13 cellular contexts compared by ENCODE assay signal in genomic region chr4:76055005-76055404, GRCh38. TPM values are rescaled to one million over a fixed set of nuclear protein-coding genes. Genes with fewer than 3 reads are reported as not detected.
DNase-seq lines count a peak whose midpoint lies in the region; ATAC-seq and TF ChIP-seq lines count a peak whose summit lies in the region.
"Had no signal": no experiment of that assay in that cellular context is flagged by ENCODE, and none has a peak within 500 bp of the region (broad histone marks: within the 10 kb centered on the region; RNA-seq: fewer than 3 reads in every experiment).

No MANE protein-coding gene starts in this region.

- TF ChIP-seq CTCF in GM20000 (IDR thresholded peaks at IDR 0.05; ENCODE audit: extremely low read depth, missing control alignments) = no peak

- no peaks in the 10 kb centered on the region for H3K9me3 Mint-ChIP-seq in activated naive CD8-positive, alpha-beta T cell treated with anti-CD3 and anti-CD28 coated beads, Interleukin-2, amount 10 ng/mL, durations not matched to agents 7 days and 5 days
- no peaks in the 10 kb centered on the region for H3K9me3 Mint-ChIP-seq in naive thymus-derived CD8-positive, alpha-beta T cell

- H3K4me1 Mint-ChIP-seq in activated naive CD8-positive, alpha-beta T cell treated with anti-CD3 and anti-CD28 coated beads, Interleukin-2, amount 10 ng/mL, durations not matched to agents 7 days and 5 days = peaks cover 14% of the 10 kb centered on the region
- H3K4me1 Mint-ChIP-seq in naive thymus-derived CD8-positive, alpha-beta T cell = peaks cover 0 to 7% (median 0%) of the 10 kb centered on the region in 4 donors

- H3K4me3 Mint-ChIP-seq in activated naive CD8-positive, alpha-beta T cell treated with anti-CD3 and anti-CD28 coated beads, Interleukin-2, amount 10 ng/mL, durations not matched to agents 7 days and 5 days = no peak overlapping the region
- no peak overlapping the region for H3K4me3 Mint-ChIP-seq in naive thymus-derived CD8-positive, alpha-beta T cell
- H3K4me3 Mint-ChIP-seq: activated naive CD8-positive, alpha-beta T cell had no signal

- DNase-seq in GM20000 (ENCODE audit: low spot score) (peak; percentile 83), amniotic stem cell (lab: John Stamatoyannopoulos, UW) (no peak), iPS-NIHi11 (ENCODE audit: low spot score) (no peak), activated gamma-delta T cell (lab: John Stamatoyannopoulos, UW) (no peak)
- no peak for DNase-seq in activated naive CD8-positive, alpha-beta T cell treated with anti-CD3 and anti-CD28 coated beads, Interleukin-2, amount 10 ng/mL, durations not matched to agents 7 days and 5 days
- no peak for DNase-seq in naive thymus-derived CD8-positive, alpha-beta T cell
- DNase-seq: thyroid gland had no signal

- H3K27ac Mint-ChIP-seq in activated naive CD8-positive, alpha-beta T cell treated with anti-CD3 and anti-CD28 coated beads, Interleukin-2, amount 10 ng/mL, durations not matched to agents 7 days and 5 days = peak overlapping the region; percentile 0
- H3K27ac Mint-ChIP-seq in naive thymus-derived CD8-positive, alpha-beta T cell = no peak overlapping the region
- H3K27ac Mint-ChIP-seq: activated naive CD8-positive, alpha-beta T cell had no signal

- H3K36me3 Mint-ChIP-seq in activated naive CD8-positive, alpha-beta T cell treated with anti-CD3 and anti-CD28 coated beads, Interleukin-2, amount 10 ng/mL, durations not matched to agents 7 days and 5 days = no peaks in the 10 kb centered on the region
- no peaks in the 10 kb centered on the region for H3K36me3 Mint-ChIP-seq in naive thymus-derived CD8-positive, alpha-beta T cell
- H3K36me3 Mint-ChIP-seq: activated naive CD8-positive, alpha-beta T cell had no signal

- peaks cover 7% of the 10 kb centered on the region for H3K27me3 Mint-ChIP-seq in activated naive CD8-positive, alpha-beta T cell treated with anti-CD3 and anti-CD28 coated beads, Interleukin-2, amount 10 ng/mL, durations not matched to agents 7 days and 5 days
- H3K27me3 Mint-ChIP-seq in naive thymus-derived CD8-positive, alpha-beta T cell = peaks cover 8 to 26% (median 10%) of the 10 kb centered on the region in 5 donors

- POLR2A ChIA-PET in activated naive CD8-positive, alpha-beta T cell treated with anti-CD3 and anti-CD28 coated beads, Interleukin-2, amount 10 ng/mL, durations not matched to agents 7 days and 5 days (lab: Charles Lee) = no interaction called here
- POLR2A ChIA-PET in naive thymus-derived CD8-positive, alpha-beta T cell (lab: Charles Lee) = no interaction called here

- ATAC-seq in GM18520 (IDR thresholded peaks at IDR 0.05; ENCODE audit: unreplicated experiment) (peak; percentile 85), HG03139 (IDR thresholded peaks at IDR 0.05; ENCODE audit: unreplicated experiment) (peak; percentile 97)
- peak; percentile 60 for ATAC-seq in activated naive CD8-positive, alpha-beta T cell treated with anti-CD3 and anti-CD28 coated beads, Interleukin-2, amount 10 ng/mL, durations not matched to agents 7 days and 5 days (ENCODE audit: low read depth)
- ATAC-seq in naive thymus-derived CD8-positive, alpha-beta T cell = no peak

RNA-seq across cellular contexts. Expression of gene CXCL11, which starts 19.1 kb away (rescaled TPM):
- not detected for total RNA-seq in activated naive CD8-positive, alpha-beta T cell treated with anti-CD3 and anti-CD28 coated beads, Interleukin-2, amount 10 ng/mL, durations not matched to agents 7 days and 5 days
- not detected for total RNA-seq in naive thymus-derived CD8-positive, alpha-beta T cell
- not detected for polyA plus RNA-seq in naive thymus-derived CD8-positive, alpha-beta T cell
- total RNA-seq: fibroblast of villous mesenchyme, PC-9 had no signal

RNA-seq across cellular contexts. Expression of gene ART3, which starts 19.5 kb away (rescaled TPM):
- total RNA-seq in activated naive CD8-positive, alpha-beta T cell treated with anti-CD3 and anti-CD28 coated beads, Interleukin-2, amount 10 ng/mL, durations not matched to agents 7 days and 5 days = not detected
- not detected for total RNA-seq in naive thymus-derived CD8-positive, alpha-beta T cell
- not detected for polyA plus RNA-seq in naive thymus-derived CD8-positive, alpha-beta T cell
- total RNA-seq: fibroblast of villous mesenchyme, PC-9, pulmonary artery endothelial cell had no signal

RNA-seq across cellular contexts. Expression of gene CXCL10, which starts 31.7 kb away (rescaled TPM):
- total RNA-seq in activated naive CD8-positive, alpha-beta T cell treated with anti-CD3 and anti-CD28 coated beads, Interleukin-2, amount 10 ng/mL, durations not matched to agents 7 days and 5 days = under 1 TPM in 1 of 2 experiments, not detected in 1; 0.26 TPM
- not detected for total RNA-seq in naive thymus-derived CD8-positive, alpha-beta T cell
- polyA plus RNA-seq in naive thymus-derived CD8-positive, alpha-beta T cell = not detected
- total RNA-seq: PC-9 had no signal

RNA-seq across cellular contexts. Expression of gene CXCL9, which starts 47.7 kb away (rescaled TPM):
- total RNA-seq in activated naive CD8-positive, alpha-beta T cell treated with anti-CD3 and anti-CD28 coated beads, Interleukin-2, amount 10 ng/mL, durations not matched to agents 7 days and 5 days = under 1 TPM; 0.20 to 0.22 TPM
- not detected for total RNA-seq in naive thymus-derived CD8-positive, alpha-beta T cell
- polyA plus RNA-seq in naive thymus-derived CD8-positive, alpha-beta T cell = not detected
- total RNA-seq: fibroblast of villous mesenchyme, PC-9, pulmonary artery endothelial cell had no signal

Comparison
In these comparisons a context has a peak if more than half of its experiments do, and no peak if none do; other contexts are left out.
1. ATAC-seq: peak in GM18520 (single experiment), HG03139 (single experiment) and activated naive CD8-positive, alpha-beta T cell treated with anti-CD3 and anti-CD28 coated beads, Interleukin-2, amount 10 ng/mL, durations not matched to agents 7 days and 5 days (single experiment); none in naive thymus-derived CD8-positive, alpha-beta T cell (0 of 2).